In genomic region chr4:54806351-54806750, GRCh38 we compare ENCODE assay signal across 34 cellular contexts.
"Had no signal": no experiment of that assay in that cellular context is flagged by ENCODE, and none has a peak within 500 bp of the region (broad histone marks: within the 10 kb centered on the region; RNA-seq: fewer than 3 reads in every experiment).

No MANE protein-coding gene starts in this region.

- H3K4me3 ChIP-seq: MG63 had no signal

- H3K27me3 ChIP-seq: MG63 had no signal

- H3K36me3 ChIP-seq: MG63 had no signal

- DNase-seq: Karpas-422, Kasumi-1, MG63, MM.1S, MV-4-11, NCI-H1048, NCI-H1092, NCI-H1092 treated with DMSO at 0.1 percent for 48 hours, NCI-H1105, NCI-H1105 treated with DMSO at 0.1 percent for 48 hours, NCI-H1417, NCI-H1417 treated with DMSO at 0.1 percent for 48 hours, NCI-H1436, NCI-H1436 treated with DMSO at 0.1 percent for 48 hours, NCI-H146, NCI-H1694, NCI-H1694 treated with DMSO at 0.1 percent for 48 hours, NCI-H187, NCI-H187 treated with DMSO at 0.1 percent for 48 hours, NCI-H1930, NCI-H2029, NCI-H2029 treated with DMSO at 0.1 percent for 48 hours, NCI-H2081, NCI-H2081 treated with DMSO at 0.1 percent for 48 hours, NCI-H2107, NCI-H2171, NCI-H2171 treated with DMSO at 0.1 percent for 48 hours, NCI-H2227 treated with DMSO at 0.1 percent for 48 hours, NCI-H226, NCI-H345, NCI-H446, NCI-H446 treated with DMSO at 0.1 percent for 48 hours, NCI-H510A, NCI-H510A treated with DMSO at 0.1 percent for 48 hours had no signal

- H3K9me3 ChIP-seq: MG63 had no signal
